ENCODE assay signal across 1 cellular context in the genomic region with DNA sequence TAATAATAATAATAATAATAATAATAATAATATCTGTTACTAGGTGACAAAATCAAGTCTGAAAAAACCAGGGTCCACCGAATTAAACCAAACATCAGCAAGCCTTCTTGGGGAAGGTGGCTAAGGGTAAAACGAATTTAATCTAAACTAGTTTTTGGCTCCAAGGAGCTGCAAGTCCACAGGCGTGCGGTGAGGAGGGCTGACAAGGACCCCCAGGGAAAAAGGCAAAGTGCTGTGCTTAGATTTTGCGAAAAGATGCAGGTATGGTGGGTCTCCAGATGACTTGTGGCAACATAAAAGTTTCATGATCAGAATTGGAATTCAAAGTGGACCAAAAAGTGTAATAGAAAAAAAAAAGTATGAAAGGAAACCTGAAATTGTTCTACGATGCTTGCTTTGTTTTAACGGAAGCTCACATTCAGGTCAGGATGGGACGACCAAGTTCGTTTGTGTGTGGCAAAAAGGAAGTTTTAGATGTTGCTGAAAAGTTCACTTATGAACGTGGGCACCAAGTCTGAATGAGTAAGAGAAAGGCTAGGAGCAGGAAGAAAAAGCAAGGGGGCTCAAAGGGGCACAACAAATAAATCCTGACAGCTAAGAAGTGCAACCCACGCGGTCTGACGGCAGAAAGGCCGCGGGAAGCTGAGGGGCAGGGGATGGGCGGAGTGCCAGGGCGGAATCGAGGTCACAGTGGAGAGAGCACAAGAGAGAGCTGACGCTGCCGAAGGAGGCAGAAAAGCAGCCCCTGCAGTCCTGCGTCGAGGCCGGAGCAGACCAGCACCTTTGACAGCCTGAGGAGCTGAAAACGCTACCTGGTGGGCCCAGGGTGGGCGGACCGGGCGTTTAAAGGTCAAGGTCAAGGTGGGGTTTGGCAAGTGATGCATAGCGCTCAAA.
A peak's percentile ranks its signal among the peaks of the same experiment; 100 is the strongest.
TF ChIP-seq lines count a peak whose summit lies in the region.

No MANE protein-coding gene starts in this region.

TF ChIP-seq in HepG2, 621 proteins besides CTCF, POLR2A, EP300 and RAD21 (continued from another document and continues in another):
- TF ChIP-seq, protein P1, sequence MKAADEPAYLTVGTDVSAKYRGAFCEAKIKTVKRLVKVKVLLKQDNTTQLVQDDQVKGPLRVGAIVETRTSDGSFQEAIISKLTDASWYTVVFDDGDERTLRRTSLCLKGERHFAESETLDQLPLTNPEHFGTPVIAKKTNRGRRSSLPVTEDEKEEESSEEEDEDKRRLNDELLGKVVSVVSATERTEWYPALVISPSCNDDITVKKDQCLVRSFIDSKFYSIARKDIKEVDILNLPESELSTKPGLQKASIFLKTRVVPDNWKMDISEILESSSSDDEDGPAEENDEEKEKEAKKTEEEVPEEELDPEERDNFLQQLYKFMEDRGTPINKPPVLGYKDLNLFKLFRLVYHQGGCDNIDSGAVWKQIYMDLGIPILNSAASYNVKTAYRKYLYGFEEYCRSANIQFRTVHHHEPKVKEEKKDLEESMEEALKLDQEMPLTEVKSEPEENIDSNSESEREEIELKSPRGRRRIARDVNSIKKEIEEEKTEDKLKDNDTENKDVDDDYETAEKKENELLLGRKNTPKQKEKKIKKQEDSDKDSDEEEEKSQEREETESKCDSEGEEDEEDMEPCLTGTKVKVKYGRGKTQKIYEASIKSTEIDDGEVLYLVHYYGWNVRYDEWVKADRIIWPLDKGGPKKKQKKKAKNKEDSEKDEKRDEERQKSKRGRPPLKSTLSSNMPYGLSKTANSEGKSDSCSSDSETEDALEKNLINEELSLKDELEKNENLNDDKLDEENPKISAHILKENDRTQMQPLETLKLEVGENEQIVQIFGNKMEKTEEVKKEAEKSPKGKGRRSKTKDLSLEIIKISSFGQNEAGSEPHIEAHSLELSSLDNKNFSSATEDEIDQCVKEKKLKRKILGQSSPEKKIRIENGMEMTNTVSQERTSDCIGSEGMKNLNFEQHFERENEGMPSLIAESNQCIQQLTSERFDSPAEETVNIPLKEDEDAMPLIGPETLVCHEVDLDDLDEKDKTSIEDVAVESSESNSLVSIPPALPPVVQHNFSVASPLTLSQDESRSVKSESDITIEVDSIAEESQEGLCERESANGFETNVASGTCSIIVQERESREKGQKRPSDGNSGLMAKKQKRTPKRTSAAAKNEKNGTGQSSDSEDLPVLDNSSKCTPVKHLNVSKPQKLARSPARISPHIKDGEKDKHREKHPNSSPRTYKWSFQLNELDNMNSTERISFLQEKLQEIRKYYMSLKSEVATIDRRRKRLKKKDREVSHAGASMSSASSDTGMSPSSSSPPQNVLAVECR (CRISPR knock-in tag; IDR thresholded peaks at IDR 0.05; ENCODE audit: borderline replicate concordance): peak; percentile 66
- TF ChIP-seq HBP1 (CRISPR knock-in tag; IDR thresholded peaks at IDR 0.05; ENCODE audit: low read depth): no peak
- no peak for TF ChIP-seq SIN3B (IDR thresholded peaks at IDR 0.05; ENCODE audit: low read length)
- TF ChIP-seq ZNF44 (CRISPR knock-in tag; IDR thresholded peaks at IDR 0.05): no peak
- TF ChIP-seq MYNN (CRISPR knock-in tag; IDR thresholded peaks at IDR 0.05; ENCODE audit: low read depth): no peak
- no peak for TF ChIP-seq ZNF777 (CRISPR knock-in tag; IDR thresholded peaks at IDR 0.05)
- TF ChIP-seq, protein P2, sequence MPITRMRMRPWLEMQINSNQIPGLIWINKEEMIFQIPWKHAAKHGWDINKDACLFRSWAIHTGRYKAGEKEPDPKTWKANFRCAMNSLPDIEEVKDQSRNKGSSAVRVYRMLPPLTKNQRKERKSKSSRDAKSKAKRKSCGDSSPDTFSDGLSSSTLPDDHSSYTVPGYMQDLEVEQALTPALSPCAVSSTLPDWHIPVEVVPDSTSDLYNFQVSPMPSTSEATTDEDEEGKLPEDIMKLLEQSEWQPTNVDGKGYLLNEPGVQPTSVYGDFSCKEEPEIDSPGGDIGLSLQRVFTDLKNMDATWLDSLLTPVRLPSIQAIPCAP (CRISPR knock-in tag; IDR thresholded peaks at IDR 0.05; ENCODE audit: low read depth): no peak
- no peak for TF ChIP-seq ZNF232 (CRISPR knock-in tag; IDR thresholded peaks at IDR 0.05; ENCODE audit: borderline replicate concordance)
- TF ChIP-seq ZBTB10 (CRISPR knock-in tag; IDR thresholded peaks at IDR 0.05; ENCODE audit: borderline replicate concordance): no peak
- TF ChIP-seq, protein P3, sequence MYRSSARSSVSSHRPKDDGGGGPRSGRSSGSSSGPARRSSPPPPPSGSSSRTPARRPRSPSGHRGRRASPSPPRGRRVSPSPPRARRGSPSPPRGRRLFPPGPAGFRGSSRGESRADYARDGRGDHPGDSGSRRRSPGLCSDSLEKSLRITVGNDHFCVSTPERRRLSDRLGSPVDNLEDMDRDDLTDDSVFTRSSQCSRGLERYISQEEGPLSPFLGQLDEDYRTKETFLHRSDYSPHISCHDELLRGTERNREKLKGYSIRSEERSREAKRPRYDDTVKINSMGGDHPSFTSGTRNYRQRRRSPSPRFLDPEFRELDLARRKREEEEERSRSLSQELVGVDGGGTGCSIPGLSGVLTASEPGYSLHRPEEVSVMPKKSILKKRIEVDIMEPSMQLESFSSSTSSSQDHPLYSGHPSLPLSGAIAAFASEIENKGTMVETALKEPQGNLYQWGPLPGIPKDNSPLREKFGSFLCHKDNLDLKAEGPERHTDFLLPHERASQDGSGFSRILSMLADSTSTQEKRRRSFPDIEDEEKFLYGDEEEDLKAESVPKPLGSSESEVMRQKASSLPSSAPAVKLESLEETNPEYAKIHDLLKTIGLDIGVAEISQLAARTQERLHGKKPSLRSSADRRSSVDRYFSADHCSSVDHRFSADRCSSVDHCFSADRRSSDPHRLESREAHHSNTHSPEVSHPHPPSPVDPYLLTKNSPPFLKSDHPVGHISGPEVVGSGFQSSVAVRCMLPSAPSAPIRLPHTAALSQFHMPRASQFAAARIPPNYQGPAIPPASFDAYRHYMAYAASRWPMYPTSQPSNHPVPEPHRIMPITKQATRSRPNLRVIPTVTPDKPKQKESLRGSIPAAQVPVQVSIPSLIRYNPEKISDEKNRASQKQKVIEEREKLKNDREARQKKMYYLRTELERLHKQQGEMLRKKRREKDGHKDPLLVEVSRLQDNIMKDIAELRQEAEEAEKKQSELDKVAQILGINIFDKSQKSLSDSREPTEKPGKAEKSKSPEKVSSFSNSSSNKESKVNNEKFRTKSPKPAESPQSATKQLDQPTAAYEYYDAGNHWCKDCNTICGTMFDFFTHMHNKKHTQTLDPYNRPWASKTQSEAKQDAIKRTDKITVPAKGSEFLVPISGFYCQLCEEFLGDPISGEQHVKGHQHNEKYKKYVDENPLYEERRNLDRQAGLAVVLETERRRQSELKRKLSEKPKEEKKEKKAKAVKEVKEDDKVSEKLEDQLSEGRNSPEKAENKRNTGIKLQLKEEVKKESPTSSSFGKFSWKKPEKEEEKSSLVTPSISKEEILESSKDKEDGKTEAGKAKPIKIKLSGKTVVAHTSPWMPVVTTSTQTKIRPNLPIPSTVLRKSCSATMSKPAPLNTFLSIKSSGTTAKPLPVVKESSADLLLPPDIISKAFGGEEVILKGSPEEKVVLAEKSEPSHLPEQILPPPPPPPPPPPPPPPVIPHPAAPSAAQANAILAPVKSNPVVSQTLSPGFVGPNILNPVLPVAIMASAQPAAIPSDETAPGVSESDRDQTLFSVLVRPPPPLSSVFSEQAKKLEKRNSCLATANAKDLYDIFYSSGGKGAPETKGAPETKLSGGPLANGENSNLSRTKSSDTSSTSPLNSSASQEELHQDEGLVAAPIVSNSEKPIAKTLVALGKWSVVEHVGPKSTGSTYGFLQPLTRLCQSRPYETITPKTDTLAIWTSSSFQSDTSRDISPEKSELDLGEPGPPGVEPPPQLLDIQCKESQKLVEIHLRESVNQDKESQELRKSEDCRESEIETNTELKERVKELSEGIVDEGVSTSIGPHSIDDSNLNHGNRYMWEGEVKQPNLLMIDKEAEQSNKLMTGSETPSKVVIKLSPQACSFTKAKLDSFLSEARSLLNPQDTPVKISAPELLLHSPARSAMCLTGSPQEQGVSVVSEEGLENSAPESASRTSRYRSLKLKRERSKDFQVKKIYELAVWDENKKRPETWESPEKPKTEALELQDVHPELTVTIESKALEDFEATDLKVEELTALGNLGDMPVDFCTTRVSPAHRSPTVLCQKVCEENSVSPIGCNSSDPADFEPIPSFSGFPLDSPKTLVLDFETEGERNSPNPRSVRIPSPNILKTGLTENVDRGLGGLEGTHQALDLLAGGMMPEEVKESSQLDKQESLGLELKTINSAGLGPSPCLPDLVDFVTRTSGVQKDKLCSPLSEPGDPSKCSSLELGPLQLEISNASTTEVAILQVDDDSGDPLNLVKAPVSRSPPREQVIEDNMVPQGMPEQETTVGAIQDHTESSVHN (CRISPR knock-in tag; IDR thresholded peaks at IDR 0.05): no peak
- TF ChIP-seq, protein P4, sequence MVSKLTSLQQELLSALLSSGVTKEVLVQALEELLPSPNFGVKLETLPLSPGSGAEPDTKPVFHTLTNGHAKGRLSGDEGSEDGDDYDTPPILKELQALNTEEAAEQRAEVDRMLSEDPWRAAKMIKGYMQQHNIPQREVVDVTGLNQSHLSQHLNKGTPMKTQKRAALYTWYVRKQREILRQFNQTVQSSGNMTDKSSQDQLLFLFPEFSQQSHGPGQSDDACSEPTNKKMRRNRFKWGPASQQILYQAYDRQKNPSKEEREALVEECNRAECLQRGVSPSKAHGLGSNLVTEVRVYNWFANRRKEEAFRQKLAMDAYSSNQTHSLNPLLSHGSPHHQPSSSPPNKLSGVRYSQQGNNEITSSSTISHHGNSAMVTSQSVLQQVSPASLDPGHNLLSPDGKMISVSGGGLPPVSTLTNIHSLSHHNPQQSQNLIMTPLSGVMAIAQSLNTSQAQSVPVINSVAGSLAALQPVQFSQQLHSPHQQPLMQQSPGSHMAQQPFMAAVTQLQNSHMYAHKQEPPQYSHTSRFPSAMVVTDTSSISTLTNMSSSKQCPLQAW (CRISPR knock-in tag; IDR thresholded peaks at IDR 0.05): 0 out of 2 replicates have a peak, but pooled peaks have one; percentile 31
- TF ChIP-seq ATF4 (CRISPR knock-in tag; IDR thresholded peaks at IDR 0.05): 0 out of 4 replicates have a peak, but pooled peaks of 1 of the 2 experiments have one; percentile 13
- peak; percentile 79; the same call in 1 of the 2 replicates for TF ChIP-seq MAX (IDR thresholded peaks at IDR 0.05)
- no peak for TF ChIP-seq REXO4 (CRISPR knock-in tag; IDR thresholded peaks at IDR 0.05; ENCODE audit: borderline replicate concordance)
- no peak for TF ChIP-seq ZNF530 (CRISPR knock-in tag; IDR thresholded peaks at IDR 0.05; ENCODE audit: low read depth)
- TF ChIP-seq MEIS1 (CRISPR knock-in tag; IDR thresholded peaks at IDR 0.05; ENCODE audit: borderline replicate concordance): no peak
- no peak for TF ChIP-seq RFX3 (CRISPR knock-in tag; IDR thresholded peaks at IDR 0.05)
- no peak for TF ChIP-seq JUNB (CRISPR knock-in tag; IDR thresholded peaks at IDR 0.05; ENCODE audit: borderline replicate concordance)
- no peak for TF ChIP-seq ZNF652 (CRISPR knock-in tag; IDR thresholded peaks at IDR 0.05; ENCODE audit: borderline replicate concordance, low read depth)
- TF ChIP-seq XBP1 (CRISPR knock-in tag; IDR thresholded peaks at IDR 0.05): no peak
- no peak for TF ChIP-seq FOXK2 (IDR thresholded peaks at IDR 0.05)
- no peak for TF ChIP-seq HNRNPH1 (optimal IDR thresholded peaks at IDR 0.05; ENCODE audit: low read depth, low read length)
- TF ChIP-seq, protein P5, sequence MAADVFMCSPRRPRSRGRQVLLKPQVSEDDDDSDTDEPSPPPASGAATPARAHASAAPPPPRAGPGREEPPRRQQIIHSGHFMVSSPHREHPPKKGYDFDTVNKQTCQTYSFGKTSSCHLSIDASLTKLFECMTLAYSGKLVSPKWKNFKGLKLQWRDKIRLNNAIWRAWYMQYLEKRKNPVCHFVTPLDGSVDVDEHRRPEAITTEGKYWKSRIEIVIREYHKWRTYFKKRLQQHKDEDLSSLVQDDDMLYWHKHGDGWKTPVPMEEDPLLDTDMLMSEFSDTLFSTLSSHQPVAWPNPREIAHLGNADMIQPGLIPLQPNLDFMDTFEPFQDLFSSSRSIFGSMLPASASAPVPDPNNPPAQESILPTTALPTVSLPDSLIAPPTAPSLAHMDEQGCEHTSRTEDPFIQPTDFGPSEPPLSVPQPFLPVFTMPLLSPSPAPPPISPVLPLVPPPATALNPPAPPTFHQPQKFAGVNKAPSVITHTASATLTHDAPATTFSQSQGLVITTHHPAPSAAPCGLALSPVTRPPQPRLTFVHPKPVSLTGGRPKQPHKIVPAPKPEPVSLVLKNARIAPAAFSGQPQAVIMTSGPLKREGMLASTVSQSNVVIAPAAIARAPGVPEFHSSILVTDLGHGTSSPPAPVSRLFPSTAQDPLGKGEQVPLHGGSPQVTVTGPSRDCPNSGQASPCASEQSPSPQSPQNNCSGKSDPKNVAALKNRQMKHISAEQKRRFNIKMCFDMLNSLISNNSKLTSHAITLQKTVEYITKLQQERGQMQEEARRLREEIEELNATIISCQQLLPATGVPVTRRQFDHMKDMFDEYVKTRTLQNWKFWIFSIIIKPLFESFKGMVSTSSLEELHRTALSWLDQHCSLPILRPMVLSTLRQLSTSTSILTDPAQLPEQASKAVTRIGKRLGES (CRISPR knock-in tag; IDR thresholded peaks at IDR 0.05; ENCODE audit: borderline replicate concordance): no peak
- TF ChIP-seq ZNF335 (CRISPR knock-in tag; IDR thresholded peaks at IDR 0.05): no peak
